Comparison of ENCODE assay signal across 7 cellular contexts in genomic region chr19:15292847-15293582, GRCh38. TPM values are rescaled to one million over a fixed set of nuclear protein-coding genes. Genes with fewer than 3 reads are reported as not detected.
DNase-seq lines count a peak whose midpoint lies in the region; ATAC-seq and TF ChIP-seq lines count a peak whose summit lies in the region.

No MANE protein-coding gene starts in this region.

- H3K4me3 ChIP-seq in sigmoid colon = no peak overlapping the region

- peak; percentile 39 for ATAC-seq in GM18909 (IDR thresholded peaks at IDR 0.05; ENCODE audit: poor library complexity, unreplicated experiment)
- no peak for ATAC-seq in GM21717 (IDR thresholded peaks at IDR 0.05; ENCODE audit: unreplicated experiment)
- ATAC-seq in HG03045 (IDR thresholded peaks at IDR 0.05; ENCODE audit: unreplicated experiment) = no peak

- 38 to 58% methylated on average over 11 of the region's 11 CpGs for WGBS in sigmoid colon, 2 donors

- DNase-seq in NCI-H2196 treated with DMSO at 0.1 percent for 48 hours (lab: John Stamatoyannopoulos, UW; ENCODE audit: unreplicated experiment) = peak; percentile 11
- DNase-seq in epithelial cell of prostate (ENCODE audit: low read depth, low spot score) = no peak
- DNase-seq in sigmoid colon = no peak
- no peak for DNase-seq in NCI-H1048 (lab: John Stamatoyannopoulos, UW)

- TF ChIP-seq EP300 in sigmoid colon (IDR thresholded peaks at IDR 0.05) = no peak

- peaks cover 0 to 100% (median 99%) of the 10 kb centered on the region in 4 donors for H3K4me1 ChIP-seq in sigmoid colon

- TF ChIP-seq CTCF in sigmoid colon (IDR thresholded peaks at IDR 0.05) = no peak

- intact Hi-C loops in sigmoid colon (cut with DNase I) = no loop called here

- no peaks in the 10 kb centered on the region for H3K9me3 ChIP-seq in sigmoid colon

- no peak for TF ChIP-seq POLR2A in sigmoid colon (IDR thresholded peaks at IDR 0.05)

- H3K27ac ChIP-seq in epithelial cell of prostate (peak overlapping the region; percentile 99), sigmoid colon (peak overlapping the region; percentile 3 to 84 (median 66))

- no peaks in the 10 kb centered on the region for H3K27me3 ChIP-seq in sigmoid colon

- H3K36me3 ChIP-seq in sigmoid colon = no peaks in the 10 kb centered on the region

RNA-seq across cellular contexts. Expression of gene BRD4, which starts 39.3 kb away (rescaled TPM):
- total RNA-seq in sigmoid colon = 10 to 100 TPM; 15.0 to 43.8 (median 21.4) TPM
- 10 to 100 TPM in 2 of 3 donors, 1 to 10 TPM in 1; 9.0 to 42.1 (median 13.6) TPM for polyA plus RNA-seq in sigmoid colon
